Comparison of ENCODE assay signal across 28 cellular contexts in the genomic region with DNA sequence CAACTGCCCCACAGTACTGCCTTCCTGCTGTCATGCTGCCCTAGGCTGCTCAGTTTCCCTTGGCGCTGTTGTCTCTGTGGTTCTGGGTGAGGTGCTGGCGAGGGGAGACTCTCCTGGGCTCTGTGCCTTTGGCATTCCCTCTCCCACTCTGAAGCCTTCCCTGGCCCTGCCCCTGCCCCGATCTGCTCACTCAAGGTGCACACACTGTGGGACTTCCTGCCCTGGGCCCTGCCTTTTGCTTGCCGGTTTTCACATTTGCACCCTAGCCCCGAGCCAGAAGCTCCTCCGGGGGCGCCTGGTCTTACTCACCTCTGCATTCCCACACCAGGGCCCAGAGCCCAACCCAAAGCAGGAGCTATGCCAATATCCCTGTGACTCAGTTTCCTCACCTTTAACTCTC. TPM values are rescaled to one million over a fixed set of nuclear protein-coding genes. Genes with fewer than 3 reads are reported as not detected.
"Had no signal": no experiment of that assay in that cellular context is flagged by ENCODE, and none has a peak within 500 bp of the region (broad histone marks: within the 10 kb centered on the region; RNA-seq: fewer than 3 reads in every experiment).

No MANE protein-coding gene starts in this region.

- H3K36me3 ChIP-seq: MG63 had no signal

- H3K4me3 Mint-ChIP-seq: activated B cell treated with CpG ODN at 0.5 μM for 24 hours; activated CD8-positive, alpha-beta T cell treated with anti-CD3 and anti-CD28 coated beads for 36 hours; activated naive CD4-positive, alpha-beta T cell treated with anti-CD3 and anti-CD28 coated beads, Interleukin-2, amount 10 ng/mL, durations not matched to agents 7 days and 5 days; activated naive CD8-positive, alpha-beta T cell treated with anti-CD3 and anti-CD28 coated beads for 36 hours; activated T-cell treated with anti-CD3 and anti-CD28 coated beads, Interleukin-2, amount 50 U/mL, for 72 hours; T-cell had no signal

- H3K4me1 Mint-ChIP-seq: activated B cell treated with CpG ODN at 0.5 μM for 24 hours; activated naive CD4-positive, alpha-beta T cell treated with anti-CD3 and anti-CD28 coated beads, Interleukin-2, amount 10 ng/mL, durations not matched to agents 7 days and 5 days; activated naive CD8-positive, alpha-beta T cell treated with anti-CD3 and anti-CD28 coated beads for 36 hours; T-cell had no signal

- ATAC-seq: activated CD8-positive, alpha-beta T cell treated with anti-CD3 and anti-CD28 coated beads for 36 hours; activated T-cell treated with anti-CD3 and anti-CD28 coated beads, Interleukin-2, amount 50 U/mL, for 72 hours; Right ventricle myocardium inferior; T-cell had no signal

- H3K27ac Mint-ChIP-seq: activated B cell treated with CpG ODN at 0.5 μM for 24 hours; activated CD8-positive, alpha-beta T cell treated with anti-CD3 and anti-CD28 coated beads for 36 hours; activated naive CD4-positive, alpha-beta T cell treated with anti-CD3 and anti-CD28 coated beads, Interleukin-2, amount 10 ng/mL, durations not matched to agents 7 days and 5 days; activated naive CD8-positive, alpha-beta T cell treated with anti-CD3 and anti-CD28 coated beads for 36 hours; activated T-cell treated with anti-CD3 and anti-CD28 coated beads, Interleukin-2, amount 50 U/mL, for 72 hours; activated T-helper 2 cell treated with anti-CD3 and anti-CD28 coated beads, Interferon-gamma antibody, Interleukin-2, Interleukin-4, amounts not matched to agents 10 μg/mL and 5 μg/mL and 100 μg/mL, durations not matched to agents 14 hours and 24 hours and 36 hours; T-cell had no signal

- DNase-seq: activated B cell treated with CpG ODN at 0.5 μM for 24 hours; activated CD4-positive, alpha-beta T cell treated with anti-CD3 and anti-CD28 coated beads for 4 hours; activated CD8-positive, alpha-beta memory T cell treated with anti-CD3 and anti-CD28 coated beads, Interleukin-2, amount 50 U/mL, for 4 hours; activated CD8-positive, alpha-beta T cell treated with anti-CD3 and anti-CD28 coated beads for 36 hours; activated gamma-delta T cell treated with Interleukin-2 at 50 U/mL for 16 hours; activated naive CD4-positive, alpha-beta T cell treated with anti-CD3 and anti-CD28 coated beads, Interleukin-2, amount 10 ng/mL, durations not matched to agents 7 days and 5 days; activated naive CD8-positive, alpha-beta T cell treated with anti-CD3 and anti-CD28 coated beads for 36 hours; activated T-cell treated with anti-CD3 and anti-CD28 coated beads, Interleukin-2, amount 50 U/mL, for 72 hours; anterior cingulate cortex; MG63; MV-4-11; NCI-H1092 treated with DMSO at 0.1 percent for 48 hours; NCI-H1417 treated with DMSO at 0.1 percent for 48 hours; NCI-H1694; NCI-H2029; NCI-H2107; NCI-H345; NCI-H510A; NCI-H526 treated with DMSO at 0.1 percent for 48 hours; NCI-H82; T-cell; T-helper 2 cell; T1000 had no signal

- H3K9me3 Mint-ChIP-seq: activated CD8-positive, alpha-beta T cell treated with anti-CD3 and anti-CD28 coated beads for 36 hours; activated naive CD4-positive, alpha-beta T cell treated with anti-CD3 and anti-CD28 coated beads, Interleukin-2, amount 10 ng/mL, durations not matched to agents 7 days and 5 days; activated naive CD8-positive, alpha-beta T cell treated with anti-CD3 and anti-CD28 coated beads for 36 hours; activated T-cell treated with anti-CD3 and anti-CD28 coated beads, Interleukin-2, amount 50 U/mL, for 72 hours; activated T-helper 2 cell treated with anti-CD3 and anti-CD28 coated beads, Interferon-gamma antibody, Interleukin-2, Interleukin-4, amounts not matched to agents 10 μg/mL and 5 μg/mL and 100 μg/mL, durations not matched to agents 14 hours and 24 hours and 36 hours; T-cell had no signal

- H3K27ac ChIP-seq: SK-N-MC had no signal

- H3K9me3 ChIP-seq: MG63 had no signal

- H3K36me3 Mint-ChIP-seq: activated naive CD4-positive, alpha-beta T cell treated with anti-CD3 and anti-CD28 coated beads, Interleukin-2, amount 10 ng/mL, durations not matched to agents 7 days and 5 days; activated naive CD8-positive, alpha-beta T cell treated with anti-CD3 and anti-CD28 coated beads for 36 hours; T-cell had no signal

- H3K4me3 ChIP-seq: MG63, SK-N-MC had no signal

RNA-seq across cellular contexts. Expression of a gene that starts 12.0 kb away (rescaled TPM):
- total RNA-seq: activated B cell treated with CpG ODN at 0.5 μM for 24 hours, OCI-LY7, RPMI7951 had no signal
